ENCODE assay signal across 1 cellular context in the genomic region with DNA sequence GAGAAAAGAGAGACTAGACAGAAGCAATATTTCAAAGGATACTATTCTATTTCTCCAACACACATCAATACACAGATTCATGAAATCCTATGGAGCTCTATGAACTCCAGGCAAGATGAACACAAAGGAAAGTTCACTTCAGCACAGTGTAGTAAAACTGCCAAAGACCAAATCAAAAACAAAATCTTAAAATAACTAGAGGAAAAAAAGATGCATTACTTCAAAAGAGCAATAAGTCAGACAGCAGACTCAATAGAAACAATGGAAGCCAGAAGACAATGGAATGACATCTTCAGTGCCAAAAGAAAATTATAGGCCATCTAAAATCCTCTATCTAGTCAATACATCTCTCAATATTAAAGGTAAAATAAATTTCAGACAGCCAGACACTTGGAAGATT.
TF ChIP-seq lines count a peak whose summit lies in the region.

No MANE protein-coding gene starts in this region.

TF ChIP-seq in K562, 482 proteins besides CTCF, POLR2A, EP300 and RAD21 (continued from another document and continues in another):
- TF ChIP-seq NBN (IDR thresholded peaks at IDR 0.05; ENCODE audit: low read depth), result no peak
- no peak for TF ChIP-seq SRSF9 (IDR thresholded peaks at IDR 0.05; ENCODE audit: borderline replicate concordance, low read depth, low read length)
- TF ChIP-seq MAFK (IDR thresholded peaks at IDR 0.05; ENCODE audit: low read length), result no peak
- no peak for TF ChIP-seq STAG1 (CRISPR knock-in tag; IDR thresholded peaks at IDR 0.05; ENCODE audit: borderline replicate concordance)
- no peak for TF ChIP-seq ELK1 (CRISPR knock-in tag; IDR thresholded peaks at IDR 0.05)
- TF ChIP-seq GATA2 (CRISPR knock-in tag; IDR thresholded peaks at IDR 0.05), result no peak
- no peak for TF ChIP-seq GTF2E2 (tag; IDR thresholded peaks at IDR 0.05)
- TF ChIP-seq RHOXF2B (CRISPR knock-in tag; conservative IDR thresholded peaks at IDR 0.05), result no peak
- TF ChIP-seq RBM22 (IDR thresholded peaks at IDR 0.05; ENCODE audit: low read depth, low read length, poor library complexity, severe bottlenecking), result no peak
- no peak for TF ChIP-seq HNRNPK (IDR thresholded peaks at IDR 0.05; ENCODE audit: low read depth, low read length, poor library complexity, severe bottlenecking)
- no peak for TF ChIP-seq ZNF197 (CRISPR knock-in tag; IDR thresholded peaks at IDR 0.05; ENCODE audit: low read depth)
- TF ChIP-seq TRIM24 (IDR thresholded peaks at IDR 0.05), result peak; percentile 56 to 92
- no peak for TF ChIP-seq SNIP1 (IDR thresholded peaks at IDR 0.05; ENCODE audit: low read depth)
- TF ChIP-seq ZFX (CRISPR knock-in tag; IDR thresholded peaks at IDR 0.05), result no peak
- TF ChIP-seq, protein P1, sequence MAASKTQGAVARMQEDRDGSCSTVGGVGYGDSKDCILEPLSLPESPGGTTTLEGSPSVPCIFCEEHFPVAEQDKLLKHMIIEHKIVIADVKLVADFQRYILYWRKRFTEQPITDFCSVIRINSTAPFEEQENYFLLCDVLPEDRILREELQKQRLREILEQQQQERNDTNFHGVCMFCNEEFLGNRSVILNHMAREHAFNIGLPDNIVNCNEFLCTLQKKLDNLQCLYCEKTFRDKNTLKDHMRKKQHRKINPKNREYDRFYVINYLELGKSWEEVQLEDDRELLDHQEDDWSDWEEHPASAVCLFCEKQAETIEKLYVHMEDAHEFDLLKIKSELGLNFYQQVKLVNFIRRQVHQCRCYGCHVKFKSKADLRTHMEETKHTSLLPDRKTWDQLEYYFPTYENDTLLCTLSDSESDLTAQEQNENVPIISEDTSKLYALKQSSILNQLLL (CRISPR knock-in tag; IDR thresholded peaks at IDR 0.05; ENCODE audit: borderline replicate concordance), result no peak
- TF ChIP-seq FUS (optimal IDR thresholded peaks at IDR 0.05; ENCODE audit: low read depth, low read length), result no peak
- TF ChIP-seq HDAC1 (IDR thresholded peaks at IDR 0.05), result peak in 1 of 2 experiments; percentile 75; a peak in 1 of 4 replicates
- no peak for TF ChIP-seq ETV5 (CRISPR knock-in tag; IDR thresholded peaks at IDR 0.05; ENCODE audit: low read depth)
- no peak for TF ChIP-seq ZNF780A (CRISPR knock-in tag; IDR thresholded peaks at IDR 0.05)
- TF ChIP-seq POLR3G (IDR thresholded peaks at IDR 0.05; ENCODE audit: extremely low read depth, insufficient read length, insufficient replicate concordance), result no peak
- no peak for TF ChIP-seq RBFOX2 (IDR thresholded peaks at IDR 0.05; ENCODE audit: low read depth, low read length)
- no peak for TF ChIP-seq TEAD4 (IDR thresholded peaks at IDR 0.05; ENCODE audit: low read length)
- no peak for TF ChIP-seq TEAD4 (CRISPR knock-in tag; IDR thresholded peaks at IDR 0.05; ENCODE audit: borderline replicate concordance)
- no peak for TF ChIP-seq ZBTB5 (IDR thresholded peaks at IDR 0.05)
- no peak for TF ChIP-seq RNF2 (IDR thresholded peaks at IDR 0.05)
- TF ChIP-seq, protein P2, sequence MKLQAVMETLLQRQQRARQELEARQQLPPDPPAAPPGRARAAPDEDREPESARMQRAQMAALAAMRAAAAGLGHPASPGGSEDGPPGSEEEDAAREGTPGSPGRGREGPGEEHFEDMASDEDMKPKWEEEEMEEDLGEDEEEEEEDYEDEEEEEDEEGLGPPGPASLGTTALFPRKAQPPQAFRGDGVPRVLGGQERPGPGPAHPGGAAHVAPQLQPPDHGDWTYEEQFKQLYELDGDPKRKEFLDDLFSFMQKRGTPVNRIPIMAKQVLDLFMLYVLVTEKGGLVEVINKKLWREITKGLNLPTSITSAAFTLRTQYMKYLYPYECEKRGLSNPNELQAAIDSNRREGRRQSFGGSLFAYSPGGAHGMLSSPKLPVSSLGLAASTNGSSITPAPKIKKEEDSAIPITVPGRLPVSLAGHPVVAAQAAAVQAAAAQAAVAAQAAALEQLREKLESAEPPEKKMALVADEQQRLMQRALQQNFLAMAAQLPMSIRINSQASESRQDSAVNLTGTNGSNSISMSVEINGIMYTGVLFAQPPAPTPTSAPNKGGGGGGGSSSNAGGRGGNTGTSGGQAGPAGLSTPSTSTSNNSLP (IDR thresholded peaks at IDR 0.05; ENCODE audit: borderline replicate concordance, low read depth, low read length), result no peak
- TF ChIP-seq ZNF24 (IDR thresholded peaks at IDR 0.05), result peak; percentile 87
- TF ChIP-seq MIER1 (IDR thresholded peaks at IDR 0.05; ENCODE audit: low read depth), result peak; percentile 85
- no peak for TF ChIP-seq IRF2 (CRISPR knock-in tag; IDR thresholded peaks at IDR 0.05)
- no peak for TF ChIP-seq POLR2AphosphoS2 (IDR thresholded peaks at IDR 0.05; ENCODE audit: low read length)
- no peak for TF ChIP-seq ZBTB2 (IDR thresholded peaks at IDR 0.05)
- no peak for TF ChIP-seq GABPA (tag; conservative IDR thresholded peaks at IDR 0.05; ENCODE audit: low read depth)
- TF ChIP-seq MYC (IDR thresholded peaks at IDR 0.05; ENCODE audit: low read depth, low read length), result no peak
- no peak for TF ChIP-seq MYC (CRISPR knock-in tag; IDR thresholded peaks at IDR 0.05; ENCODE audit: borderline replicate concordance, low read depth)
- peak; percentile 27; the same call in 1 of the 2 replicates for TF ChIP-seq ATF7 (IDR thresholded peaks at IDR 0.05)
- TF ChIP-seq THAP7 (CRISPR knock-in tag; IDR thresholded peaks at IDR 0.05), result no peak
- no peak for TF ChIP-seq SRF (CRISPR knock-in tag; IDR thresholded peaks at IDR 0.05)
- no peak for TF ChIP-seq U2AF1 (optimal IDR thresholded peaks at IDR 0.05; ENCODE audit: low read depth, low read length)
- no peak for TF ChIP-seq PRDM10 (IDR thresholded peaks at IDR 0.05; ENCODE audit: partially characterized antibody)
- TF ChIP-seq CBX5 (IDR thresholded peaks at IDR 0.05; ENCODE audit: borderline replicate concordance, low read depth), result peak; percentile 98
- TF ChIP-seq KLF13 (tag; IDR thresholded peaks at IDR 0.05; ENCODE audit: borderline replicate concordance, low read depth), result no peak
- no peak for TF ChIP-seq PCBP1 (IDR thresholded peaks at IDR 0.05; ENCODE audit: low read depth, low read length, poor library complexity, severe bottlenecking)
- TF ChIP-seq PHF21A (IDR thresholded peaks at IDR 0.05; ENCODE audit: borderline replicate concordance, low read depth), result no peak
- TF ChIP-seq, protein P3, sequence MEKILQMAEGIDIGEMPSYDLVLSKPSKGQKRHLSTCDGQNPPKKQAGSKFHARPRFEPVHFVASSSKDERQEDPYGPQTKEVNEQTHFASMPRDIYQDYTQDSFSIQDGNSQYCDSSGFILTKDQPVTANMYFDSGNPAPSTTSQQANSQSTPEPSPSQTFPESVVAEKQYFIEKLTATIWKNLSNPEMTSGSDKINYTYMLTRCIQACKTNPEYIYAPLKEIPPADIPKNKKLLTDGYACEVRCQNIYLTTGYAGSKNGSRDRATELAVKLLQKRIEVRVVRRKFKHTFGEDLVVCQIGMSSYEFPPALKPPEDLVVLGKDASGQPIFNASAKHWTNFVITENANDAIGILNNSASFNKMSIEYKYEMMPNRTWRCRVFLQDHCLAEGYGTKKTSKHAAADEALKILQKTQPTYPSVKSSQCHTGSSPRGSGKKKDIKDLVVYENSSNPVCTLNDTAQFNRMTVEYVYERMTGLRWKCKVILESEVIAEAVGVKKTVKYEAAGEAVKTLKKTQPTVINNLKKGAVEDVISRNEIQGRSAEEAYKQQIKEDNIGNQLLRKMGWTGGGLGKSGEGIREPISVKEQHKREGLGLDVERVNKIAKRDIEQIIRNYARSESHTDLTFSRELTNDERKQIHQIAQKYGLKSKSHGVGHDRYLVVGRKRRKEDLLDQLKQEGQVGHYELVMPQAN (IDR thresholded peaks at IDR 0.05; ENCODE audit: borderline replicate concordance), result 0 out of 2 replicates have a peak, but pooled peaks have one; percentile 20
- TF ChIP-seq ARNT (IDR thresholded peaks at IDR 0.05), result peak; percentile 63 to 76; a peak in 3 of 4 replicates
- TF ChIP-seq SMAD1 (IDR thresholded peaks at IDR 0.05; ENCODE audit: low read depth, low read length, partially characterized antibody), result no peak
- no peak for TF ChIP-seq SP1 (CRISPR knock-in tag; IDR thresholded peaks at IDR 0.05)
- TF ChIP-seq TAF15 (IDR thresholded peaks at IDR 0.05; ENCODE audit: low read depth, low read length), result no peak
- no peak for TF ChIP-seq HDAC3 (IDR thresholded peaks at IDR 0.05; ENCODE audit: borderline replicate concordance, partially characterized antibody)
